In the genomic region with DNA sequence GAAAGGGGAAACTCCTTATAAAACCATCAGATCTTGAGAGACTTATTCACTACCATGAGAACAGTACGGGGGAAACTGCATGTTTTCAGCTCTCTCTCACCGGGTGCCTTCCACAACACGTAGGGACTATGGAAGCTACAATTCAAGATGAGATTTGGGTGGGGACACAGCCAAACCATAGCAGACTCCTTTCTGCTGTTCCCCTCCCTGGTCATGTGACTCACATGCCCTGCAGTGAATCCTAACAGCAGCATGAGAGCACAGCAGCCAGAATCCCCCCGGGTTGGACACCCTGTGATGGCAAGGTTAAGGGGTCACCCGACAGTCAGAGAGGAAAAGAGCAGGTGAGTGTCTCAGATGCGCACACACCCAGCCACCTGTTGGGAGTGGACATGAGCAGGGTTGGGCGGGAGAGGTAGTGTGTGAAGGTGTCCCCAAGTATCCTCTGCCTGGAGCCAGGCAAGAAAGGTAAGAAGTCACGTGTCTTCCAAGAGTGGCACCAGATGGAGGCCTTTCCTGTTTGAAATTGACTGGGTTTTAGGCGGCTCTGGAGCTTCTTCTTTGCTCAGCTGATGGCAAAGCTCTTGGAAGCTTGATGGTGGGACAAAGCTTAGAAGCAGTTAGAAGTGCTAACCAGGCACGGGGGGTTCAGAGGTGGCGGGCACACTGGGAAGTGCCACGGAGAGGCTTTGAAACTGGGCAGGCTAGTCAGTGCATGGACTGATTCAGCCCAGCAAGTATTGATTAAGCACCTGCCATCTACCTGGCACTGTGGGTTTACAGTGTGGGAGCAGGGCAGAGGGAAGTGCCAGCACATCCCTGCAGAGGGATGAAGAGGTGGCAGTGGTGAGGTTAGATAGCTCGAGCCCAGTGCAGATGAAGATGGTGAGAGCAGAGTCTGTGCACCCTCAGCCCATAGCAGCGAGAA, we compare ENCODE assay signal across 15 cellular contexts.
DNase-seq lines count a peak whose midpoint lies in the region; ATAC-seq, FAIRE-seq and TF ChIP-seq lines count a peak whose summit lies in the region.
"Had no signal": no experiment of that assay in that cellular context is flagged by ENCODE, and none has a peak within 500 bp of the region (broad histone marks: within the 10 kb centered on the region; RNA-seq: fewer than 3 reads in every experiment).

No MANE protein-coding gene starts in this region.

- H3K9me3 Mint-ChIP-seq in nephron progenitor cell: peaks cover 11% of the 10 kb centered on the region

- WGBS in heart right ventricle, 2 donors: 90 to 96% methylated on average over 14 of the region's 14 CpGs
- WGBS in H1 (ENCODE audit: extremely low coverage in 1 of 2, insufficient coverage in 1 of 2, insufficient read length in 1 of 2, insufficient replicate concordance in 2 of 2, low coverage in 1 of 2, low lambda C conversion rate in 2 of 2, missing lambda C conversion rate in 1 of 2), 2 experiments: 84% methylated on average over 14 of the region's 14 CpGs; no CpG with 5 or more reads in 1 of the 2 experiments
- 86 to 89% methylated on average over 9 to 14 of the region's 14 CpGs for WGBS in transverse colon (ENCODE audit: low coverage in 1 of 2), 2 donors

- no peak overlapping the region for H3K9ac ChIP-seq in H1 (replicated peaks in 1 of 4; ENCODE audit: extremely low read depth in 1 of 4, low read depth in 3 of 4, low read length in 3 of 4)

- H4K20me1 ChIP-seq in H1 (replicated peaks in 1 of 2; ENCODE audit: control insufficient read depth in 1 of 2, insufficient read depth in 2 of 2, low read length in 2 of 2): no peaks in the 10 kb centered on the region

- 0 out of 2 replicates have a peak, but pooled peaks cover 2% of the 10 kb centered on the region for H3K23me2 ChIP-seq in H1 (ENCODE audit: low read depth, low read length)

- H3K4me3 Mint-ChIP-seq in nephron progenitor cell: no peak overlapping the region
- H3K4me3 Mint-ChIP-seq: CD8-positive, alpha-beta memory T cell had no signal

- ATAC-seq in Right ventricle myocardium inferior (no peak), heart right ventricle (no peak), HG03025 (IDR thresholded peaks at IDR 0.05; ENCODE audit: low FRiP score, unreplicated experiment) (no peak)
- ATAC-seq: mucosa of descending colon had no signal

- no peak overlapping the region for H4K8ac ChIP-seq in H1 (ENCODE audit: extremely low read depth, insufficient read depth, low read length)

- CTCF ChIA-PET in H1 (lab: Charles Lee; ENCODE audit: partially characterized antibody): interaction anchor here (1.5 kb wide), 1 partner anchor 119 kb away, joined by 3 read pairs; no protein-coding TSS in a partner anchor

- no peak overlapping the region for H4K91ac ChIP-seq in H1 (replicated peaks; ENCODE audit: insufficient read length, low read length)

- no peak overlapping the region for H3K18ac ChIP-seq in H1 (ENCODE audit: extremely low read depth, low read length)

- no peaks in the 10 kb centered on the region for H3K36me3 ChIP-seq in heart right ventricle
- H3K36me3 ChIP-seq in H1 (ENCODE audit: control insufficient read depth in 2 of 4, insufficient read depth in 4 of 4, low read length in 3 of 4): no peaks in the 10 kb centered on the region
- no peaks in the 10 kb centered on the region for H3K36me3 ChIP-seq in transverse colon
- H3K36me3 ChIP-seq in MG63: no peaks in the 10 kb centered on the region

- no peak for TF ChIP-seq EP300 in H1 (IDR thresholded peaks at IDR 0.05; ENCODE audit: borderline replicate concordance in 1 of 2, low read depth in 2 of 2, low read length in 2 of 2)
- TF ChIP-seq EP300 in transverse colon (IDR thresholded peaks at IDR 0.05; ENCODE audit: low read depth): no peak

- H3K36me3 Mint-ChIP-seq in nephron progenitor cell (ENCODE audit: low read depth): no peaks in the 10 kb centered on the region
- H3K36me3 Mint-ChIP-seq: CD8-positive, alpha-beta memory T cell had no signal

- H3K79me1 ChIP-seq in H1 (ENCODE audit: low read depth, low read length): no peaks in the 10 kb centered on the region

- peaks cover 0 to 3% (median 0%) of the 10 kb centered on the region in 11 donors for H3K9me3 ChIP-seq in heart right ventricle
- H3K9me3 ChIP-seq in H1 (ENCODE audit: insufficient read depth in 2 of 2, low read depth in 1 of 2, low read length in 1 of 2): no peaks in the 10 kb centered on the region
- H3K9me3 ChIP-seq in transverse colon: no peaks in the 10 kb centered on the region
- H3K9me3 ChIP-seq in MG63: no peaks in the 10 kb centered on the region
- H3K9me3 ChIP-seq: mucosa of descending colon had no signal

- H4K5ac ChIP-seq in H1 (ENCODE audit: insufficient read length, low read depth, low read length): no peak overlapping the region

- in situ Hi-C loops in transverse colon (cut with MboI; ENCODE audit: low pct_ligation_motif_present in 1 of 4, low pct_unique_long_range_greater_than_20kb in 1 of 4, low sequenced_read_pairs in 3 of 4): no loop called here

- H3K27ac Mint-ChIP-seq in nephron progenitor cell: peak overlapping the region; percentile 35
- H3K27ac Mint-ChIP-seq: CD8-positive, alpha-beta memory T cell had no signal

- TF ChIP-seq RAD21 in H1 (IDR thresholded peaks at IDR 0.05 in 1 of 2, conservative IDR thresholded peaks at IDR 0.05 in 1 of 2; ENCODE audit: low read depth in 2 of 2, low read length in 2 of 2): no peak

- TF ChIP-seq CTCF in heart right ventricle (IDR thresholded peaks at IDR 0.05): no peak
- TF ChIP-seq CTCF in H1 (IDR thresholded peaks at IDR 0.05; ENCODE audit: control extremely low read depth in 1 of 3, insufficient read depth in 1 of 3, low read depth in 1 of 3, low read length in 3 of 3): no peak
- TF ChIP-seq CTCF in nephron progenitor cell (IDR thresholded peaks at IDR 0.05): no peak
- no peak for TF ChIP-seq CTCF in transverse colon (IDR thresholded peaks at IDR 0.05)

- H2AK5ac ChIP-seq in H1 (ENCODE audit: low read depth, low read length): peak overlapping the region; percentile 91; the same call in 1 of the 2 replicates

- H3K4me2 ChIP-seq in H1 (ENCODE audit: insufficient read depth in 1 of 2, low read depth in 2 of 2, low read length in 2 of 2): no peak overlapping the region

- intact Hi-C loops in Right ventricle myocardium inferior (cut with DNase I) (no loop called here), heart right ventricle (cut with DNase I) (no loop called here), transverse colon (cut with DNase I; ENCODE audit: low total_unique reads) (no loop called here)

- H3K56ac ChIP-seq in H1 (replicated peaks; ENCODE audit: insufficient read length, low read depth, low read length): no peak overlapping the region

- peaks cover 6% of the 10 kb centered on the region for H3K27me3 Mint-ChIP-seq in nephron progenitor cell (ENCODE audit: low read depth, poor library complexity)

- peaks cover 0 to 13% (median 5%) of the 10 kb centered on the region in 9 donors for H3K4me1 ChIP-seq in heart right ventricle
- peaks cover 0 to 1% (median 0%) of the 10 kb centered on the region in 4 experiments; a peak in 1 of 7 replicates for H3K4me1 ChIP-seq in H1 (replicated peaks in 1 of 4; ENCODE audit: control insufficient read depth in 3 of 4, insufficient read depth in 4 of 4, low read length in 3 of 4)
- H3K4me1 ChIP-seq in transverse colon: peaks cover 0 to 11% (median 0%) of the 10 kb centered on the region in 4 donors

- no peak overlapping the region for H3K4me3 ChIP-seq in heart right ventricle
- H3K4me3 ChIP-seq in H1 (ENCODE audit: extremely low read depth in 1 of 4, insufficient read depth in 2 of 4, low read depth in 3 of 4, low read length in 4 of 4): no peak overlapping the region
- H3K4me3 ChIP-seq in transverse colon: no peak overlapping the region
- no peak overlapping the region for H3K4me3 ChIP-seq in MG63
- H3K4me3 ChIP-seq: mucosa of descending colon had no signal

- H3K4ac ChIP-seq in H1 (replicated peaks; ENCODE audit: insufficient read length, low read depth, low read length): no peak overlapping the region

- H2BK12ac ChIP-seq in H1 (ENCODE audit: low read depth, low read length): peak overlapping the region; percentile 27; the same call in 1 of the 2 replicates

- H2BK5ac ChIP-seq in H1 (ENCODE audit: low read depth, low read length): no peak overlapping the region

- H3K14ac ChIP-seq in H1 (ENCODE audit: insufficient read length): no peak overlapping the region

- no peak overlapping the region for H2BK15ac ChIP-seq in H1 (ENCODE audit: low read length)

- peaks cover 37% of the 10 kb centered on the region for H3K4me1 Mint-ChIP-seq in nephron progenitor cell
- H3K4me1 Mint-ChIP-seq: CD8-positive, alpha-beta memory T cell had no signal

- H2BK20ac ChIP-seq in H1 (ENCODE audit: low read length): peak overlapping the region; percentile 72; the same call in 1 of the 2 replicates

- no peak overlapping the region for H3K23ac ChIP-seq in H1 (ENCODE audit: insufficient read length)

- DNase-seq in Right ventricle myocardium inferior (ENCODE audit: missing footprints) (peak; percentile 55), heart right ventricle (no peak), H1 (ENCODE audit: low read depth in 1 of 2, low spot score in 2 of 2) (no peak), nephron progenitor cell (no peak), transverse colon (no peak), MG63 (no peak), AG08395 (ENCODE audit: low spot score) (no peak)
- DNase-seq: CD8-positive, alpha-beta memory T cell; cortex of kidney; KG1; mucosa of descending colon; NCI-H146; NCI-H510A treated with DMSO at 0.1 percent for 48 hours; stimulated activated CD4-positive, alpha-beta T cell treated with anti-CD3 and anti-CD28 coated beads, Interleukin-4, amount 100 ng/mL, for 24 hours had no signal

- H3K27me3 ChIP-seq in heart right ventricle (no peaks in the 10 kb centered on the region), H1 (replicated peaks in 1 of 4; ENCODE audit: control insufficient read depth in 3 of 4, extremely low read depth in 1 of 4, insufficient read depth in 3 of 4, low read length in 3 of 4) (no peaks in the 10 kb centered on the region), transverse colon (no peaks in the 10 kb centered on the region), MG63 (no peaks in the 10 kb centered on the region)

- no peak overlapping the region for H2BK120ac ChIP-seq in H1 (replicated peaks; ENCODE audit: low read depth, low read length)

- TF ChIP-seq POLR2A in H1 (IDR thresholded peaks at IDR 0.05; ENCODE audit: control extremely low read depth in 1 of 2, low read depth in 2 of 2, low read length in 2 of 2): no peak
- TF ChIP-seq POLR2A in transverse colon (IDR thresholded peaks at IDR 0.05): no peak

- H3K27ac ChIP-seq in heart right ventricle (peak overlapping the region in 3 of 10 donors; percentile 56 to 72 (median 59)), H1 (ENCODE audit: low read depth, low read length) (no peak overlapping the region), transverse colon (peak overlapping the region in 3 of 4 donors; percentile 21 to 34 (median 23))

- H3K79me2 ChIP-seq in H1 (ENCODE audit: control insufficient read depth in 1 of 2, insufficient read depth in 2 of 2, low read length in 2 of 2): no peaks in the 10 kb centered on the region

- FAIRE-seq in H1 (lab: Jason Lieb, UNC): no peak

- no peak overlapping the region for H2AFZ ChIP-seq in H1 (ENCODE audit: low read length)

- POLR2A ChIA-PET in H1 (lab: Charles Lee; ENCODE audit: partially characterized antibody): no interaction called here

TF ChIP-seq in H1, 55 proteins besides CTCF, POLR2A, EP300 and RAD21 (continues in another document):
- TF ChIP-seq CBX8 (IDR thresholded peaks at IDR 0.05; ENCODE audit: borderline replicate concordance, low read depth, low read length) (no peak), SAP30 (IDR thresholded peaks at IDR 0.05; ENCODE audit: insufficient read depth, insufficient replicate concordance, low read length) (no peak)
